12 cellular contexts compared by ENCODE assay signal in the genomic region with DNA sequence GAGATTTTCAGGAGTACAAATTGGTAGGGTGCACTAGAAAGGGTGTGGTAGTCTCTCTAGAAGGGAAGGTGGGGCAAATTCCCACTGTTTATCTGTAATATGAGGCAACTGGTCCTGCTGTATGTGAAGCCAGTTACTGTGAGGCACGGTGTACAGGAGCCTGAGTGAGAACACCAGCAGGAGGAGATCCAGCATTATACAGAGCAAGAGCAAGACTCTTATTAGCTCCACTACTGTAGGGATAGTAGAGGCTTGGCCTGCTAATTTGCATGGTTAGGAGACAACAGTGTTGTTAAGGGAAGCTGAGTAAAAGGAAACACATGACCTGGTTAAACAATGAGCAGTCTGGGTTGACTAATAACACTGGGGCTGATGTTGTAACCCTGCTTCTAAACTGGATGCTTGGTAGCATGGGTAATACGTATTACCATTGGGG.
A peak's percentile ranks its signal among the peaks of the same experiment; 100 is the strongest.
DNase-seq lines count a peak whose midpoint lies in the region; ATAC-seq and TF ChIP-seq lines count a peak whose summit lies in the region.
"Had no signal": no experiment of that assay in that cellular context is flagged by ENCODE, and none has a peak within 500 bp of the region (broad histone marks: within the 10 kb centered on the region; RNA-seq: fewer than 3 reads in every experiment).

No MANE protein-coding gene starts in this region.

- no peaks in the 10 kb centered on the region for H3K9me3 ChIP-seq in upper lobe of left lung

- no peak for TF ChIP-seq EP300 in upper lobe of left lung (IDR thresholded peaks at IDR 0.05)

- ATAC-seq in upper lobe of left lung (ENCODE audit: low FRiP score in 2 of 2), result peak; percentile 51 to 70
- no peak for ATAC-seq in GM21786 (IDR thresholded peaks at IDR 0.05; ENCODE audit: unreplicated experiment)
- no peak for ATAC-seq in GM18907 (IDR thresholded peaks at IDR 0.05; ENCODE audit: unreplicated experiment)
- ATAC-seq: left ventricle myocardium superior, sciatic nerve had no signal

- no peak overlapping the region for H3K4me3 ChIP-seq in upper lobe of left lung

- H3K4me1 ChIP-seq in upper lobe of left lung, result no peaks in the 10 kb centered on the region

- 74 to 88% methylated on average over 2 of the region's 2 CpGs for WGBS in upper lobe of left lung, 2 donors

- DNase-seq in NCI-H748 (lab: John Stamatoyannopoulos, UW; ENCODE audit: unreplicated experiment), result peak; percentile 20
- no peak for DNase-seq in NCI-H748 treated with DMSO at 0.1 percent for 48 hours (lab: John Stamatoyannopoulos, UW)
- peak; percentile 76 for DNase-seq in SKM-1 (lab: John Stamatoyannopoulos, UW; ENCODE audit: unreplicated experiment)
- peak; percentile 91 for DNase-seq in glomerular endothelial cell (ENCODE audit: extremely low read depth, low read depth, low spot score)
- peak in 1 of 2 donors; percentile 22 for DNase-seq in upper lobe of left lung
- no peak for DNase-seq in OCI-M2 (lab: John Stamatoyannopoulos, UW; ENCODE audit: unreplicated experiment)
- DNase-seq: 8988T, left ventricle myocardium superior had no signal

- no peak for TF ChIP-seq CTCF in upper lobe of left lung (IDR thresholded peaks at IDR 0.05)

- H3K27ac ChIP-seq in upper lobe of left lung, result peak overlapping the region in 3 of 4 donors; percentile 11 to 58 (median 35)
- H3K27ac ChIP-seq: VCaP had no signal

- no peak for TF ChIP-seq POLR2A in upper lobe of left lung (IDR thresholded peaks at IDR 0.05)

- H3K36me3 ChIP-seq in upper lobe of left lung, result peaks cover 3 to 51% (median 9%) of the 10 kb centered on the region in 4 donors

- H3K27me3 ChIP-seq in upper lobe of left lung, result no peaks in the 10 kb centered on the region

Comparison
In these comparisons a context has a peak if more than half of its experiments do, and no peak if none do; other contexts are left out.
1. DNase-seq: peak in NCI-H748 (single experiment), SKM-1 (single experiment) and glomerular endothelial cell (single experiment); none in NCI-H748 treated with DMSO at 0.1 percent for 48 hours (single experiment) and OCI-M2 (single experiment).
2. ATAC-seq: peak in upper lobe of left lung (2 of 2); none in GM21786 (single experiment) and GM18907 (single experiment).